Comparison of ENCODE assay signal across 14 cellular contexts in genomic region chr1:246837418-246838117, GRCh38.
A peak's percentile ranks its signal among the peaks of the same experiment; 100 is the strongest.
DNase-seq lines count a peak whose midpoint lies in the region; ATAC-seq and TF ChIP-seq lines count a peak whose summit lies in the region.
"Had no signal": no experiment of that assay in that cellular context is flagged by ENCODE, and none has a peak within 500 bp of the region (broad histone marks: within the 10 kb centered on the region; RNA-seq: fewer than 3 reads in every experiment).

No MANE protein-coding gene starts in this region.

- no peaks in the 10 kb centered on the region for H3K9me3 ChIP-seq in DND-41 (ENCODE audit: insufficient read depth, low read length, severe bottlenecking)
- H3K9me3 ChIP-seq in mammary epithelial cell (replicated peaks; ENCODE audit: insufficient read depth, low read length): no peaks in the 10 kb centered on the region
- H3K9me3 ChIP-seq in uterus: no peaks in the 10 kb centered on the region
- H3K9me3 ChIP-seq in gastroesophageal sphincter: no peaks in the 10 kb centered on the region
- H3K9me3 ChIP-seq: body of pancreas had no signal

- no peaks in the 10 kb centered on the region for H3K79me2 ChIP-seq in DND-41 (ENCODE audit: insufficient read depth, low read length)
- no peaks in the 10 kb centered on the region for H3K79me2 ChIP-seq in mammary epithelial cell (ENCODE audit: insufficient read depth, low read length)

- BruUV-seq in mammary epithelial cell (replicated peaks; lab: Mats Ljungman, UMichigan): no TSS peak

- no peak overlapping the region for H3K9ac ChIP-seq in DND-41 (ENCODE audit: low read depth, low read length)
- H3K9ac ChIP-seq in mammary epithelial cell (ENCODE audit: insufficient read depth, low read length): no peak overlapping the region

- no peak for DNase-seq in DND-41
- DNase-seq in HK-2 (ENCODE audit: unreplicated experiment): peak; percentile 16
- peak; percentile 20 for DNase-seq in mammary epithelial cell
- DNase-seq in DMS153 (lab: John Stamatoyannopoulos, UW): no peak
- no peak for DNase-seq in uterus
- DNase-seq in DMS114 treated with DMSO at 0.1 percent for 48 hours (lab: John Stamatoyannopoulos, UW; ENCODE audit: unreplicated experiment): no peak
- DNase-seq: body of pancreas; CD8-positive, alpha-beta memory T cell; kidney; NCI-H1092 treated with DMSO at 0.1 percent for 48 hours; NCI-H69; T-helper 1 cell had no signal

- intact Hi-C loops in mammary epithelial cell (cut with micrococcal nuclease) (no loop called here), uterus (cut with DNase I; ENCODE audit: low total_unique reads) (no loop called here)

- H2AFZ ChIP-seq in DND-41 (ENCODE audit: low read depth, low read length) (no peak overlapping the region), mammary epithelial cell (ENCODE audit: low read depth, low read length) (no peak overlapping the region)

- CTCF ChIA-PET in mammary epithelial cell (lab: Charles Lee; ENCODE audit: low non-redundant PET): no interaction called here

- no peaks in the 10 kb centered on the region for H3K4me1 ChIP-seq in DND-41 (ENCODE audit: insufficient read depth, low read length)
- no peaks in the 10 kb centered on the region for H3K4me1 ChIP-seq in mammary epithelial cell (ENCODE audit: insufficient read depth, low read length)
- no peaks in the 10 kb centered on the region for H3K4me1 ChIP-seq in uterus
- no peaks in the 10 kb centered on the region for H3K4me1 ChIP-seq in gastroesophageal sphincter
- H3K4me1 ChIP-seq: body of pancreas had no signal

- no peak overlapping the region for H3K4me2 ChIP-seq in DND-41 (ENCODE audit: insufficient read depth, low read length)
- no peak overlapping the region for H3K4me2 ChIP-seq in mammary epithelial cell (ENCODE audit: insufficient read depth, low read depth, low read length)

- ATAC-seq in DND-41 (ENCODE audit: insufficient read depth, low read depth): peak; percentile 67
- ATAC-seq in GM19328 (IDR thresholded peaks at IDR 0.05; ENCODE audit: unreplicated experiment): peak; percentile 74
- ATAC-seq in gastroesophageal sphincter: no peak
- ATAC-seq: body of pancreas had no signal

- TF ChIP-seq CTCF in DND-41 (IDR thresholded peaks at IDR 0.05; ENCODE audit: borderline replicate concordance, extremely low read depth, low read length, poor library complexity, severe bottlenecking): no peak
- no peak for TF ChIP-seq CTCF in mammary epithelial cell (conservative IDR thresholded peaks at IDR 0.05 in 1 of 2, IDR thresholded peaks at IDR 0.05 in 1 of 2; ENCODE audit: extremely low read depth in 1 of 2, insufficient read depth in 1 of 2, low read depth in 1 of 2, low read length in 2 of 2)
- TF ChIP-seq CTCF in uterus (IDR thresholded peaks at IDR 0.05): no peak
- TF ChIP-seq CTCF in gastroesophageal sphincter (IDR thresholded peaks at IDR 0.05): no peak

- no peak overlapping the region for H3K4me3 ChIP-seq in DND-41 (ENCODE audit: low read depth in 1 of 2, low read length in 2 of 2)
- H3K4me3 ChIP-seq in mammary epithelial cell (replicated peaks in 1 of 3; ENCODE audit: insufficient read depth in 1 of 3, low read depth in 2 of 3, low read length in 3 of 3): no peak overlapping the region
- no peak overlapping the region for H3K4me3 ChIP-seq in uterus
- no peak overlapping the region for H3K4me3 ChIP-seq in gastroesophageal sphincter
- H3K4me3 ChIP-seq: body of pancreas had no signal

- TF ChIP-seq EP300 in gastroesophageal sphincter (IDR thresholded peaks at IDR 0.05): no peak

- TF ChIP-seq POLR2A in uterus (IDR thresholded peaks at IDR 0.05) (no peak), gastroesophageal sphincter (IDR thresholded peaks at IDR 0.05) (no peak)

- dilution Hi-C loops in mammary epithelial cell (cut with HindIII; ENCODE audit: low sequenced_read_pairs): no loop called here

- in situ Hi-C loops in mammary epithelial cell (cut with MboI; ENCODE audit: low sequenced_read_pairs in 2 of 2): no loop called here

- H4K20me1 ChIP-seq in DND-41 (ENCODE audit: insufficient read depth, low read length): no peaks in the 10 kb centered on the region
- no peaks in the 10 kb centered on the region for H4K20me1 ChIP-seq in mammary epithelial cell (ENCODE audit: insufficient read depth, low read length)

- H3K27ac ChIP-seq in DND-41 (ENCODE audit: low read length): no peak overlapping the region
- no peak overlapping the region for H3K27ac ChIP-seq in mammary epithelial cell (ENCODE audit: insufficient read depth, low read depth, low read length)
- H3K27ac ChIP-seq in uterus: no peak overlapping the region
- no peak overlapping the region for H3K27ac ChIP-seq in gastroesophageal sphincter
- H3K27ac ChIP-seq: body of pancreas had no signal

- WGBS in mammary epithelial cell (ENCODE audit: low coverage, missing lambda C conversion rate): 80% methylated on average over 9 of the region's 9 CpGs
- WGBS in gastroesophageal sphincter (ENCODE audit: low coverage in 1 of 2), 2 donors: 82 to 85% methylated on average over 5 to 7 of the region's 9 CpGs

- no peaks in the 10 kb centered on the region for H3K27me3 ChIP-seq in DND-41 (ENCODE audit: insufficient read depth, low read length, poor library complexity)
- H3K27me3 ChIP-seq in mammary epithelial cell (ENCODE audit: insufficient read depth, low read length): no peaks in the 10 kb centered on the region
- no peaks in the 10 kb centered on the region for H3K27me3 ChIP-seq in uterus
- H3K27me3 ChIP-seq in gastroesophageal sphincter: no peaks in the 10 kb centered on the region
- H3K27me3 ChIP-seq: body of pancreas had no signal

- peaks cover 19% of the 10 kb centered on the region for H3K36me3 ChIP-seq in DND-41 (ENCODE audit: insufficient read depth, low read length)
- peaks cover 8% of the 10 kb centered on the region for H3K36me3 ChIP-seq in mammary epithelial cell (ENCODE audit: insufficient read depth, low read length)
- H3K36me3 ChIP-seq in uterus: no peaks in the 10 kb centered on the region
- H3K36me3 ChIP-seq in gastroesophageal sphincter: peaks cover 0 to 37% of the 10 kb centered on the region in 2 donors

Comparison
In these comparisons a context has a peak if more than half of its experiments do, and no peak if none do; other contexts are left out.
1. DNase-seq: peak in HK-2 (single experiment) and mammary epithelial cell (single experiment); none in DND-41 (single experiment), DMS153 (single experiment), uterus (0 of 2) and DMS114 treated with DMSO at 0.1 percent for 48 hours (single experiment).